In the genomic region with DNA sequence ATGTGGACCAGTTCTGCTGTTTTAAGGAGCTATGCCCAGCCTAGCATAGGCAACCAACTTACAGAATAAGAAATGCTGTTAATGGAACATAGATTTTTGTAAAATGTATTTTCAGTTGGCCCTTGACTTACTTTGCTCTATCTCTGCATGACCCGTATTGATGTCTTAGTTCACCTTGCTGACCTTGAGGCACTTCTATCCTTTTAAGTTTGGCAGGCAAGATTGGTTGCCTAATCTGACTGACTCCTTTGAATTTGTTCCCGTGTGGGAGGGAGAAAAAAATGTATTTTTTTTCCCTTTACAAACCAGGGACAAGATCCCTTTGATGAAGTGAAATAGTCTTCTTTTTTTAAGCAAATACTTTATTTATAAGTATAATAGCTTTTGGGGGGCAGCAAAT, we compare ENCODE assay signal across 39 cellular contexts. TPM values are rescaled to one million over a fixed set of nuclear protein-coding genes. Genes with fewer than 3 reads are reported as not detected.
"Had no signal": no experiment of that assay in that cellular context is flagged by ENCODE, and none has a peak within 500 bp of the region (broad histone marks: within the 10 kb centered on the region; RNA-seq: fewer than 3 reads in every experiment).

No MANE protein-coding gene starts in this region.

- H3K4me1 ChIP-seq: adrenal gland, breast epithelium had no signal

- H3K36me3 ChIP-seq: adrenal gland, brain microvascular endothelial cell, breast epithelium had no signal

- DNase-seq: activated B cell treated with CpG ODN at 0.5 μM for 24 hours; activated CD4-positive, alpha-beta memory T cell treated with anti-CD3 and anti-CD28 coated beads for 36 hours; activated CD4-positive, alpha-beta T cell treated with anti-CD3 and anti-CD28 coated beads for 4 hours; activated CD4-positive, alpha-beta T cell treated with anti-CD3 and anti-CD28 coated beads, Interleukin-2, amount 10 ng/mL, durations not matched to agents 24 days and 14 days; activated CD4-positive, alpha-beta T cell treated with anti-CD3 and anti-CD28 coated beads, Interleukin-2, amount 50 U/mL, for 1 hour; activated CD4-positive, alpha-beta T cell treated with anti-CD3 and anti-CD28 coated beads, Interleukin-2, amount 50 U/mL, for 4 hours; activated CD4-positive, CD25-positive, alpha-beta regulatory T cell treated with anti-CD3 and anti-CD28 coated beads, Interleukin-2, amount 50 U/mL, for 72 hours; activated CD8-positive, alpha-beta memory T cell treated with anti-CD3 and anti-CD28 coated beads, Interleukin-2, amount 50 U/mL, for 4 hours; activated CD8-positive, alpha-beta T cell treated with anti-CD3 and anti-CD28 coated beads for 36 hours; activated effector memory CD4-positive, alpha-beta T cell treated with anti-CD3 and anti-CD28 coated beads, Interleukin-2, amount 50 U/mL, for 16 hours; activated gamma-delta T cell treated with Interleukin-2 at 50 U/mL for 16 hours; activated naive CD4-positive, alpha-beta T cell; activated naive CD4-positive, alpha-beta T cell treated with anti-CD3 and anti-CD28 coated beads for 36 hours; activated naive CD4-positive, alpha-beta T cell treated with anti-CD3 and anti-CD28 coated beads, Interleukin-2, amount 50 U/mL, for 16 hours; activated naive CD8-positive, alpha-beta T cell treated with anti-CD3 and anti-CD28 coated beads for 36 hours; activated T-cell treated with anti-CD3 and anti-CD28 coated beads for 4 hours; activated T-cell treated with anti-CD3 and anti-CD28 coated beads, Interleukin-2, amount 50 U/mL, for 1 hour; activated T-cell treated with anti-CD3 and anti-CD28 coated beads, Interleukin-2, amount 50 U/mL, for 4 hours; activated T-cell treated with anti-CD3 and anti-CD28 coated beads, Interleukin-2, amount 50 U/mL, for 72 hours; adrenal gland; amniotic stem cell; aorta; body of pancreas; brain microvascular endothelial cell; central memory CD4-positive, alpha-beta T cell; T-helper 1 cell; T-helper 2 cell; T-helper 9 cell had no signal

- H3K27ac Mint-ChIP-seq: activated B cell treated with CpG ODN at 0.5 μM for 24 hours; activated CD4-positive, alpha-beta memory T cell treated with anti-CD3 and anti-CD28 coated beads for 36 hours; activated CD4-positive, alpha-beta T cell treated with anti-CD3 and anti-CD28 coated beads, Interleukin-2, amount 10 ng/mL, durations not matched to agents 24 days and 14 days; activated CD8-positive, alpha-beta T cell treated with anti-CD3 and anti-CD28 coated beads for 36 hours; activated naive CD4-positive, alpha-beta T cell treated with anti-CD3 and anti-CD28 coated beads for 36 hours; activated naive CD4-positive, alpha-beta T cell treated with anti-CD3 and anti-CD28 coated beads, Interleukin-2, amount 50 U/mL, for 72 hours; activated naive CD8-positive, alpha-beta T cell treated with anti-CD3 and anti-CD28 coated beads for 36 hours; activated T-cell treated with anti-CD3 and anti-CD28 coated beads, Interleukin-2, amount 50 U/mL, for 72 hours; activated T-helper 1 cell treated with anti-CD3 and anti-CD28 coated beads, Interleukin-12 subunit alpha, Interleukin-12 subunit beta, Interleukin-2, Interleukin-4 antibody, amounts not matched to agents 30 ng/mL and 10 ng/mL and 1 ng/mL, durations not matched to agents 14 hours and 24 hours and 36 hours; activated T-helper 17 cell treated with anti-CD3 and anti-CD28 coated beads, Interleukin-2, amount 50 U/mL, for 72 hours; T-helper 1 cell treated with Interleukin-12 subunit alpha and Interleukin-12 subunit beta and Interleukin-4 antibody, amounts not matched to agents 30 μg/mL and 1 μg/mL, for 36 hours; T-helper 2 cell treated with Interferon-gamma antibody and Interleukin-4, amounts not matched to agents 5 μg/mL and 100 μg/mL, for 36 hours had no signal

- H3K27me3 ChIP-seq: adrenal gland, body of pancreas, brain microvascular endothelial cell, breast epithelium had no signal

- H3K9me3 ChIP-seq: adrenal gland, body of pancreas, breast epithelium had no signal

- H3K9me3 Mint-ChIP-seq: activated B cell treated with CpG ODN at 0.5 μM for 24 hours; activated CD4-positive, alpha-beta memory T cell treated with anti-CD3 and anti-CD28 coated beads for 36 hours; activated CD4-positive, alpha-beta T cell treated with anti-CD3 and anti-CD28 coated beads, Interleukin-2, amount 10 ng/mL, durations not matched to agents 24 days and 14 days; activated CD8-positive, alpha-beta T cell treated with anti-CD3 and anti-CD28 coated beads for 36 hours; activated naive CD4-positive, alpha-beta T cell treated with anti-CD3 and anti-CD28 coated beads for 36 hours; activated naive CD4-positive, alpha-beta T cell treated with anti-CD3 and anti-CD28 coated beads, Interleukin-2, amount 50 U/mL, for 72 hours; activated naive CD8-positive, alpha-beta T cell treated with anti-CD3 and anti-CD28 coated beads for 36 hours; activated T-cell treated with anti-CD3 and anti-CD28 coated beads, Interleukin-2, amount 50 U/mL, for 4 hours; activated T-cell treated with anti-CD3 and anti-CD28 coated beads, Interleukin-2, amount 50 U/mL, for 72 hours; activated T-helper 1 cell treated with anti-CD3 and anti-CD28 coated beads, Interleukin-12 subunit alpha, Interleukin-12 subunit beta, Interleukin-2, Interleukin-4 antibody, amounts not matched to agents 30 ng/mL and 10 ng/mL and 1 ng/mL, durations not matched to agents 14 hours and 24 hours and 36 hours; activated T-helper 17 cell treated with anti-CD3 and anti-CD28 coated beads, Interleukin-2, amount 50 U/mL, for 72 hours; T-helper 1 cell treated with Interleukin-12 subunit alpha and Interleukin-12 subunit beta and Interleukin-4 antibody, amounts not matched to agents 30 μg/mL and 1 μg/mL, for 36 hours; T-helper 2 cell treated with Interferon-gamma antibody and Interleukin-4, amounts not matched to agents 5 μg/mL and 100 μg/mL, for 36 hours had no signal

- H3K4me1 Mint-ChIP-seq: activated B cell treated with CpG ODN at 0.5 μM for 24 hours; activated CD4-positive, alpha-beta T cell treated with anti-CD3 and anti-CD28 coated beads, Interleukin-2, amount 10 ng/mL, durations not matched to agents 24 days and 14 days; activated naive CD8-positive, alpha-beta T cell treated with anti-CD3 and anti-CD28 coated beads for 36 hours; activated T-helper 17 cell treated with anti-CD3 and anti-CD28 coated beads, Interleukin-2, amount 50 U/mL, for 72 hours had no signal

- H3K27ac ChIP-seq: adrenal gland, body of pancreas, brain microvascular endothelial cell, breast epithelium, VCaP had no signal

- ATAC-seq: activated CD8-positive, alpha-beta T cell treated with anti-CD3 and anti-CD28 coated beads for 36 hours; activated naive CD4-positive, alpha-beta T cell treated with anti-CD3 and anti-CD28 coated beads, Interleukin-2, amount 50 U/mL, for 72 hours; activated T-cell treated with anti-CD3 and anti-CD28 coated beads, Interleukin-2, amount 50 U/mL, for 4 hours; activated T-cell treated with anti-CD3 and anti-CD28 coated beads, Interleukin-2, amount 50 U/mL, for 72 hours; activated T-helper 17 cell treated with anti-CD3 and anti-CD28 coated beads, Interleukin-2, amount 50 U/mL, for 72 hours; body of pancreas had no signal

- H3K4me3 Mint-ChIP-seq: activated B cell treated with CpG ODN at 0.5 μM for 24 hours; activated CD4-positive, alpha-beta memory T cell treated with anti-CD3 and anti-CD28 coated beads for 36 hours; activated CD4-positive, alpha-beta T cell treated with anti-CD3 and anti-CD28 coated beads, Interleukin-2, amount 10 ng/mL, durations not matched to agents 24 days and 14 days; activated CD8-positive, alpha-beta T cell treated with anti-CD3 and anti-CD28 coated beads for 36 hours; activated naive CD4-positive, alpha-beta T cell treated with anti-CD3 and anti-CD28 coated beads for 36 hours; activated naive CD8-positive, alpha-beta T cell treated with anti-CD3 and anti-CD28 coated beads for 36 hours; activated T-cell treated with anti-CD3 and anti-CD28 coated beads, Interleukin-2, amount 50 U/mL, for 4 hours; activated T-cell treated with anti-CD3 and anti-CD28 coated beads, Interleukin-2, amount 50 U/mL, for 72 hours; activated T-helper 1 cell treated with anti-CD3 and anti-CD28 coated beads, Interleukin-12 subunit alpha, Interleukin-12 subunit beta, Interleukin-2, Interleukin-4 antibody, amounts not matched to agents 30 ng/mL and 10 ng/mL and 1 ng/mL, durations not matched to agents 14 hours and 24 hours and 36 hours; activated T-helper 17 cell treated with anti-CD3 and anti-CD28 coated beads, Interleukin-2, amount 50 U/mL, for 72 hours; T-helper 1 cell treated with Interleukin-12 subunit alpha and Interleukin-12 subunit beta and Interleukin-4 antibody, amounts not matched to agents 30 μg/mL and 1 μg/mL, for 36 hours; T-helper 2 cell treated with Interferon-gamma antibody and Interleukin-4, amounts not matched to agents 5 μg/mL and 100 μg/mL, for 36 hours had no signal

- H3K4me3 ChIP-seq: adrenal gland, body of pancreas, breast epithelium had no signal

- H3K36me3 Mint-ChIP-seq: activated CD4-positive, alpha-beta memory T cell treated with anti-CD3 and anti-CD28 coated beads for 36 hours; activated naive CD4-positive, alpha-beta T cell treated with anti-CD3 and anti-CD28 coated beads, Interleukin-2, amount 50 U/mL, for 72 hours; activated naive CD8-positive, alpha-beta T cell treated with anti-CD3 and anti-CD28 coated beads for 36 hours had no signal

- FAIRE-seq: astrocyte, TTC549 had no signal

RNA-seq across cellular contexts. Expression of gene AFP, which starts 5.8 kb away (rescaled TPM):
- total RNA-seq: activated B cell treated with CpG ODN at 0.5 μM for 24 hours; activated CD4-positive, alpha-beta memory T cell treated with anti-CD3 and anti-CD28 coated beads for 36 hours; activated CD4-positive, alpha-beta T cell treated with anti-CD3 and anti-CD28 coated beads, Interleukin-2, amount 10 ng/mL, durations not matched to agents 24 days and 14 days; activated CD8-positive, alpha-beta memory T cell treated with anti-CD3 and anti-CD28 coated beads for 36 hours; activated CD8-positive, alpha-beta T cell treated with anti-CD3 and anti-CD28 coated beads for 36 hours; activated naive CD4-positive, alpha-beta T cell treated with anti-CD3 and anti-CD28 coated beads for 36 hours; activated naive CD4-positive, alpha-beta T cell treated with anti-CD3 and anti-CD28 coated beads, Interleukin-2, amount 50 U/mL, for 72 hours; activated naive CD8-positive, alpha-beta T cell treated with anti-CD3 and anti-CD28 coated beads for 36 hours; activated T-cell treated with anti-CD3 and anti-CD28 coated beads, Interleukin-2, amount 50 U/mL, for 72 hours; activated T-helper 1 cell treated with anti-CD3 and anti-CD28 coated beads, Interleukin-12 subunit alpha, Interleukin-12 subunit beta, Interleukin-2, Interleukin-4 antibody, amounts not matched to agents 30 ng/mL and 10 ng/mL and 1 ng/mL, durations not matched to agents 14 hours and 24 hours and 36 hours; activated T-helper 17 cell treated with anti-CD3 and anti-CD28 coated beads, Interleukin-2, amount 50 U/mL, for 72 hours; body of pancreas; cardiac septum had no signal
- polyA plus RNA-seq: aorta had no signal

RNA-seq across cellular contexts. Expression of gene ALB, which starts 26.1 kb away (rescaled TPM):
- total RNA-seq: activated B cell treated with CpG ODN at 0.5 μM for 24 hours; activated CD4-positive, alpha-beta memory T cell treated with anti-CD3 and anti-CD28 coated beads for 36 hours; activated CD4-positive, alpha-beta T cell treated with anti-CD3 and anti-CD28 coated beads, Interleukin-2, amount 10 ng/mL, durations not matched to agents 24 days and 14 days; activated CD8-positive, alpha-beta memory T cell treated with anti-CD3 and anti-CD28 coated beads for 36 hours; activated CD8-positive, alpha-beta T cell treated with anti-CD3 and anti-CD28 coated beads for 36 hours; activated naive CD4-positive, alpha-beta T cell treated with anti-CD3 and anti-CD28 coated beads for 36 hours; activated naive CD4-positive, alpha-beta T cell treated with anti-CD3 and anti-CD28 coated beads, Interleukin-2, amount 50 U/mL, for 72 hours; activated naive CD8-positive, alpha-beta T cell treated with anti-CD3 and anti-CD28 coated beads for 36 hours; activated T-helper 1 cell treated with anti-CD3 and anti-CD28 coated beads, Interleukin-12 subunit alpha, Interleukin-12 subunit beta, Interleukin-2, Interleukin-4 antibody, amounts not matched to agents 30 ng/mL and 10 ng/mL and 1 ng/mL, durations not matched to agents 14 hours and 24 hours and 36 hours; activated T-helper 17 cell treated with anti-CD3 and anti-CD28 coated beads, Interleukin-2, amount 50 U/mL, for 72 hours; astrocyte; cardiac septum had no signal

RNA-seq across cellular contexts. Expression of gene AFM, which starts 51.4 kb away (rescaled TPM):
- total RNA-seq: activated B cell treated with CpG ODN at 0.5 μM for 24 hours; activated CD4-positive, alpha-beta memory T cell treated with anti-CD3 and anti-CD28 coated beads for 36 hours; activated CD4-positive, alpha-beta T cell treated with anti-CD3 and anti-CD28 coated beads, Interleukin-2, amount 10 ng/mL, durations not matched to agents 24 days and 14 days; activated CD8-positive, alpha-beta memory T cell treated with anti-CD3 and anti-CD28 coated beads for 36 hours; activated CD8-positive, alpha-beta T cell treated with anti-CD3 and anti-CD28 coated beads for 36 hours; activated naive CD4-positive, alpha-beta T cell treated with anti-CD3 and anti-CD28 coated beads for 36 hours; activated naive CD4-positive, alpha-beta T cell treated with anti-CD3 and anti-CD28 coated beads, Interleukin-2, amount 50 U/mL, for 72 hours; activated naive CD8-positive, alpha-beta T cell treated with anti-CD3 and anti-CD28 coated beads for 36 hours; activated T-cell treated with anti-CD3 and anti-CD28 coated beads, Interleukin-2, amount 50 U/mL, for 4 hours; activated T-cell treated with anti-CD3 and anti-CD28 coated beads, Interleukin-2, amount 50 U/mL, for 72 hours; activated T-helper 1 cell treated with anti-CD3 and anti-CD28 coated beads, Interleukin-12 subunit alpha, Interleukin-12 subunit beta, Interleukin-2, Interleukin-4 antibody, amounts not matched to agents 30 ng/mL and 10 ng/mL and 1 ng/mL, durations not matched to agents 14 hours and 24 hours and 36 hours; activated T-helper 17 cell treated with anti-CD3 and anti-CD28 coated beads, Interleukin-2, amount 50 U/mL, for 72 hours; adrenal gland; aorta; astrocyte; breast epithelium; cardiac septum had no signal
- polyA plus RNA-seq: adrenal gland, aorta had no signal
